Comparison of ENCODE assay signal across 13 cellular contexts in genomic region chr9:128556915-128557634, GRCh38. TPM values are rescaled to one million over a fixed set of nuclear protein-coding genes. Genes with fewer than 3 reads are reported as not detected.
A peak's percentile ranks its signal among the peaks of the same experiment; 100 is the strongest.
DNase-seq lines count a peak whose midpoint lies in the region; ATAC-seq and TF ChIP-seq lines count a peak whose summit lies in the region.
"Had no signal": no experiment of that assay in that cellular context is flagged by ENCODE, and none has a peak within 500 bp of the region (broad histone marks: within the 10 kb centered on the region; RNA-seq: fewer than 3 reads in every experiment).

No MANE protein-coding gene starts in this region.

- no peak overlapping the region for H3K9ac ChIP-seq in BLaER1 treated with 17β-estradiol and CSF1 and Interleukin-3, amounts not matched to agents 10 nM and 100 nM
- H3K9ac ChIP-seq in colonic mucosa (ENCODE audit: low read depth in 2 of 2, low read length in 2 of 2), result no peak overlapping the region

- no peaks in the 10 kb centered on the region for H3K9me3 Mint-ChIP-seq in HFFc6
- no peaks in the 10 kb centered on the region for H3K9me3 Mint-ChIP-seq in naive thymus-derived CD8-positive, alpha-beta T cell

- H3K4me1 ChIP-seq in BLaER1 treated with 17β-estradiol and CSF1 and Interleukin-3, amounts not matched to agents 10 nM and 100 nM, result peaks cover 63 to 73% (median 69%) of the 10 kb centered on the region in 10 experiments
- peaks cover 28% of the 10 kb centered on the region for H3K4me1 ChIP-seq in colonic mucosa

- TF ChIP-seq CTCF in HFFc6 (IDR thresholded peaks at IDR 0.05), result no peak
- TF ChIP-seq CTCF in colonic mucosa (IDR thresholded peaks at IDR 0.05), result no peak

- H3K4me2 ChIP-seq in BLaER1 treated with 17β-estradiol and CSF1 and Interleukin-3, amounts not matched to agents 10 nM and 100 nM, result peak overlapping the region; percentile 18 to 90 (median 87); a peak in 17 of 22 replicates

- no peak for DNase-seq in HFFc6
- DNase-seq in colonic mucosa, result no peak
- DNase-seq in naive thymus-derived CD8-positive, alpha-beta T cell, result no peak
- no peak for DNase-seq in NCI-H1048 (lab: John Stamatoyannopoulos, UW)
- no peak for DNase-seq in SW480 (ENCODE audit: low spot score)
- DNase-seq in NCI-H2227 treated with DMSO at 0.1 percent for 48 hours (lab: John Stamatoyannopoulos, UW), result no peak
- no peak for DNase-seq in NCI-H446 treated with DMSO at 0.1 percent for 48 hours (lab: John Stamatoyannopoulos, UW)
- DNase-seq: activated CD8-positive, alpha-beta memory T cell treated with anti-CD3 and anti-CD28 coated beads, Interleukin-2, amount 10 ng/mL, durations not matched to agents 7 days and 5 days; NCI-H2171 treated with DMSO at 0.1 percent for 48 hours; OCI-M1; stimulated activated CD4-positive, alpha-beta T cell treated with anti-CD3 and anti-CD28 coated beads, Interleukin-4, amount 100 ng/mL, for 1 hour; stimulated activated naive CD4-positive, alpha-beta T cell had no signal

- peaks cover 0 to 17% (median 5%) of the 10 kb centered on the region in 11 experiments; a peak in 16 of 22 replicates for H3K36me3 ChIP-seq in BLaER1 treated with 17β-estradiol and CSF1 and Interleukin-3, amounts not matched to agents 10 nM and 100 nM
- H3K36me3 ChIP-seq in colonic mucosa, result no peaks in the 10 kb centered on the region

- H3K4me1 Mint-ChIP-seq in HFFc6 (ENCODE audit: low read depth), result peaks cover 7% of the 10 kb centered on the region
- H3K4me1 Mint-ChIP-seq in naive thymus-derived CD8-positive, alpha-beta T cell, result peaks cover 13 to 39% (median 32%) of the 10 kb centered on the region in 4 donors

- H3K36me3 Mint-ChIP-seq in HFFc6 (ENCODE audit: low read depth), result peaks cover 16% of the 10 kb centered on the region
- peaks cover 0 to 4% (median 3%) of the 10 kb centered on the region in 3 donors for H3K36me3 Mint-ChIP-seq in naive thymus-derived CD8-positive, alpha-beta T cell

- H4K20me1 ChIP-seq in BLaER1 treated with 17β-estradiol and CSF1 and Interleukin-3, amounts not matched to agents 10 nM and 100 nM, result peaks cover 59 to 96% (median 86%) of the 10 kb centered on the region in 11 experiments

- POLR2A ChIA-PET in naive thymus-derived CD8-positive, alpha-beta T cell (lab: Charles Lee), result interaction anchor here (1.1 kb wide), 1 partner anchor 22 kb away, joined by 3 read pairs; no protein-coding TSS in a partner anchor

- intact Hi-C loops in colonic mucosa (cut with DNase I), result no loop called here

- peak overlapping the region; percentile 48 for H3K27ac Mint-ChIP-seq in HFFc6
- H3K27ac Mint-ChIP-seq in naive thymus-derived CD8-positive, alpha-beta T cell, result peak overlapping the region in 7 of 10 donors; percentile 14 to 64 (median 34)
- H3K27ac Mint-ChIP-seq: activated CD8-positive, alpha-beta memory T cell treated with anti-CD3 and anti-CD28 coated beads, Interleukin-2, amount 10 ng/mL, durations not matched to agents 7 days and 5 days had no signal

- ATAC-seq in naive thymus-derived CD8-positive, alpha-beta T cell, result no peak
- ATAC-seq: activated CD8-positive, alpha-beta memory T cell treated with anti-CD3 and anti-CD28 coated beads, Interleukin-2, amount 10 ng/mL, durations not matched to agents 7 days and 5 days had no signal

- no peak overlapping the region for H3K27ac ChIP-seq in BLaER1 treated with 17β-estradiol and CSF1 and Interleukin-3, amounts not matched to agents 10 nM and 100 nM
- H3K27ac ChIP-seq in colonic mucosa, result peak overlapping the region; percentile 87

- peaks cover 4% of the 10 kb centered on the region for H3K27me3 Mint-ChIP-seq in HFFc6 (ENCODE audit: insufficient read depth)
- no peaks in the 10 kb centered on the region for H3K27me3 Mint-ChIP-seq in naive thymus-derived CD8-positive, alpha-beta T cell
- H3K27me3 Mint-ChIP-seq: activated CD8-positive, alpha-beta memory T cell treated with anti-CD3 and anti-CD28 coated beads, Interleukin-2, amount 10 ng/mL, durations not matched to agents 7 days and 5 days had no signal

- H3K27me3 ChIP-seq in BLaER1 treated with 17β-estradiol and CSF1 and Interleukin-3, amounts not matched to agents 10 nM and 100 nM, result no peaks in the 10 kb centered on the region
- no peaks in the 10 kb centered on the region for H3K27me3 ChIP-seq in colonic mucosa

- peak overlapping the region; percentile 74 for H3K4me3 Mint-ChIP-seq in HFFc6
- H3K4me3 Mint-ChIP-seq in naive thymus-derived CD8-positive, alpha-beta T cell, result peak overlapping the region in 8 of 10 donors; percentile 22 to 59 (median 48)
- H3K4me3 Mint-ChIP-seq: activated CD8-positive, alpha-beta memory T cell treated with anti-CD3 and anti-CD28 coated beads, Interleukin-2, amount 10 ng/mL, durations not matched to agents 7 days and 5 days had no signal

- no peaks in the 10 kb centered on the region for H3K9me3 ChIP-seq in BLaER1 treated with 17β-estradiol and CSF1 and Interleukin-3, amounts not matched to agents 10 nM and 100 nM (replicated peaks in 1 of 11)
- H3K9me3 ChIP-seq in colonic mucosa, result no peaks in the 10 kb centered on the region

- no peak overlapping the region for H3K4me3 ChIP-seq in BLaER1 treated with 17β-estradiol and CSF1 and Interleukin-3, amounts not matched to agents 10 nM and 100 nM
- H3K4me3 ChIP-seq in colonic mucosa, result no peak overlapping the region

RNA-seq across cellular contexts. Expression of gene SPTAN1, which starts 4.7 kb away (rescaled TPM):
- 100 to 1,000 TPM; 316 to 368 (median 327) TPM for total RNA-seq in HFFc6 (2021; fragmentation: NEBNext Ultra II Directional; extraction: Animal tissue kit (Norgen Biotek cat#: 25700))
- 100 to 1,000 TPM; 263 to 282 TPM for total RNA-seq in colonic mucosa
- total RNA-seq in naive thymus-derived CD8-positive, alpha-beta T cell, result 100 to 1,000 TPM; 395 to 402 TPM
- 100 to 1,000 TPM in 1 of 3 donors, 10 to 100 TPM in 2; 38.2 to 117 (median 57.5) TPM for polyA plus RNA-seq in naive thymus-derived CD8-positive, alpha-beta T cell

RNA-seq across cellular contexts. Expression of gene GLE1, which starts 52.6 kb away (rescaled TPM):
- total RNA-seq in HFFc6 (2021; fragmentation: NEBNext Ultra II Directional; extraction: Animal tissue kit (Norgen Biotek cat#: 25700)), result 10 to 100 TPM; 22.2 to 26.7 (median 24.7) TPM
- total RNA-seq in colonic mucosa, result 10 to 100 TPM; 30.7 to 44.5 TPM
- total RNA-seq in naive thymus-derived CD8-positive, alpha-beta T cell, result 10 to 100 TPM; 26.4 to 30.7 TPM
- 10 to 100 TPM; 17.4 to 27.9 (median 24.9) TPM for polyA plus RNA-seq in naive thymus-derived CD8-positive, alpha-beta T cell
